In the genomic region with DNA sequence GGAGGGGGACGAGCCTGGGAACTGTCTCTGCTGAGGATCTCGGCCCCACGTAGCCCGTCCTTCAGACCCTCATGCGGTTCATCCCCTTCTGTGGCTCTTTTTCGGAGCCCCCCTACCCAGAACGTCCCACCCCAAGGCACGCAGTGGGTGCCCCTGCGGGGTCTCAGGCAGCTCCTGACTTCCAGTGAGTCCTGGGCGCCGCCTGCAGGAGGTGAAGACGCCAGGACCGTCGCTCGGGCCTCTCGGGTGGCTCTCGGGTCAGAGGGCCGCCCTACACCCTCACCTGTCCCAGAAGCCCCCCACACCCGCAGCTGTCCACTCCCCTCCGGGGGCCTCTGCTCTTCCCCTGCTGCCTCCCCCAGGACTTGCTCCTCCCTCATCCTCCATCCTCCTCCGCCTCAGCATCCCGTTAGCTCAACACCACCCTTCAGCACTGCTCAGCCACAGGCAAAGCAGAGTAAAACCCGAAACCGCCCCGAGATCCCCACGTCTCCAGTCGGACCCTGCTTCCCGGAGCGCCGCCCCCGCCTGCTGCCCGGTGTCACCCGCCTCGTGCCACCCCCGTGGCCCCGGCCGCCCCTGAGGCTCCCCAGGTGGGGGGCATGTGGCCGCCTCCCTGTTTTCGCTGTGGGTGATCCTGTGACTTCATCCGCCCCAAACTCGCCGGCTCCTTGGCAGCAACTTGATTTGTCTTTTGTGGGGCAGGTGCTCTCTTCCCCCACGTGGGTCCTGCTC, we compare ENCODE assay signal across 1 cellular context.
TF ChIP-seq lines count a peak whose summit lies in the region.

No MANE protein-coding gene starts in this region.

TF ChIP-seq in GM23338, 12 proteins besides CTCF, POLR2A, EP300 and RAD21 (continued from another document):
- TF ChIP-seq CREB1 (CRISPR knock-in tag; IDR thresholded peaks at IDR 0.05; ENCODE audit: low read depth), result no peak
- TF ChIP-seq, protein P1, sequence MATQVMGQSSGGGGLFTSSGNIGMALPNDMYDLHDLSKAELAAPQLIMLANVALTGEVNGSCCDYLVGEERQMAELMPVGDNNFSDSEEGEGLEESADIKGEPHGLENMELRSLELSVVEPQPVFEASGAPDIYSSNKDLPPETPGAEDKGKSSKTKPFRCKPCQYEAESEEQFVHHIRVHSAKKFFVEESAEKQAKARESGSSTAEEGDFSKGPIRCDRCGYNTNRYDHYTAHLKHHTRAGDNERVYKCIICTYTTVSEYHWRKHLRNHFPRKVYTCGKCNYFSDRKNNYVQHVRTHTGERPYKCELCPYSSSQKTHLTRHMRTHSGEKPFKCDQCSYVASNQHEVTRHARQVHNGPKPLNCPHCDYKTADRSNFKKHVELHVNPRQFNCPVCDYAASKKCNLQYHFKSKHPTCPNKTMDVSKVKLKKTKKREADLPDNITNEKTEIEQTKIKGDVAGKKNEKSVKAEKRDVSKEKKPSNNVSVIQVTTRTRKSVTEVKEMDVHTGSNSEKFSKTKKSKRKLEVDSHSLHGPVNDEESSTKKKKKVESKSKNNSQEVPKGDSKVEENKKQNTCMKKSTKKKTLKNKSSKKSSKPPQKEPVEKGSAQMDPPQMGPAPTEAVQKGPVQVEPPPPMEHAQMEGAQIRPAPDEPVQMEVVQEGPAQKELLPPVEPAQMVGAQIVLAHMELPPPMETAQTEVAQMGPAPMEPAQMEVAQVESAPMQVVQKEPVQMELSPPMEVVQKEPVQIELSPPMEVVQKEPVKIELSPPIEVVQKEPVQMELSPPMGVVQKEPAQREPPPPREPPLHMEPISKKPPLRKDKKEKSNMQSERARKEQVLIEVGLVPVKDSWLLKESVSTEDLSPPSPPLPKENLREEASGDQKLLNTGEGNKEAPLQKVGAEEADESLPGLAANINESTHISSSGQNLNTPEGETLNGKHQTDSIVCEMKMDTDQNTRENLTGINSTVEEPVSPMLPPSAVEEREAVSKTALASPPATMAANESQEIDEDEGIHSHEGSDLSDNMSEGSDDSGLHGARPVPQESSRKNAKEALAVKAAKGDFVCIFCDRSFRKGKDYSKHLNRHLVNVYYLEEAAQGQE (IDR thresholded peaks at IDR 0.05; ENCODE audit: unreplicated experiment), result no peak
- no peak for TF ChIP-seq NANOG (IDR thresholded peaks at IDR 0.05; ENCODE audit: borderline replicate concordance)
- no peak for TF ChIP-seq EZH2phosphoT487 (IDR thresholded peaks at IDR 0.05; ENCODE audit: unreplicated experiment)
- TF ChIP-seq, protein P2, sequence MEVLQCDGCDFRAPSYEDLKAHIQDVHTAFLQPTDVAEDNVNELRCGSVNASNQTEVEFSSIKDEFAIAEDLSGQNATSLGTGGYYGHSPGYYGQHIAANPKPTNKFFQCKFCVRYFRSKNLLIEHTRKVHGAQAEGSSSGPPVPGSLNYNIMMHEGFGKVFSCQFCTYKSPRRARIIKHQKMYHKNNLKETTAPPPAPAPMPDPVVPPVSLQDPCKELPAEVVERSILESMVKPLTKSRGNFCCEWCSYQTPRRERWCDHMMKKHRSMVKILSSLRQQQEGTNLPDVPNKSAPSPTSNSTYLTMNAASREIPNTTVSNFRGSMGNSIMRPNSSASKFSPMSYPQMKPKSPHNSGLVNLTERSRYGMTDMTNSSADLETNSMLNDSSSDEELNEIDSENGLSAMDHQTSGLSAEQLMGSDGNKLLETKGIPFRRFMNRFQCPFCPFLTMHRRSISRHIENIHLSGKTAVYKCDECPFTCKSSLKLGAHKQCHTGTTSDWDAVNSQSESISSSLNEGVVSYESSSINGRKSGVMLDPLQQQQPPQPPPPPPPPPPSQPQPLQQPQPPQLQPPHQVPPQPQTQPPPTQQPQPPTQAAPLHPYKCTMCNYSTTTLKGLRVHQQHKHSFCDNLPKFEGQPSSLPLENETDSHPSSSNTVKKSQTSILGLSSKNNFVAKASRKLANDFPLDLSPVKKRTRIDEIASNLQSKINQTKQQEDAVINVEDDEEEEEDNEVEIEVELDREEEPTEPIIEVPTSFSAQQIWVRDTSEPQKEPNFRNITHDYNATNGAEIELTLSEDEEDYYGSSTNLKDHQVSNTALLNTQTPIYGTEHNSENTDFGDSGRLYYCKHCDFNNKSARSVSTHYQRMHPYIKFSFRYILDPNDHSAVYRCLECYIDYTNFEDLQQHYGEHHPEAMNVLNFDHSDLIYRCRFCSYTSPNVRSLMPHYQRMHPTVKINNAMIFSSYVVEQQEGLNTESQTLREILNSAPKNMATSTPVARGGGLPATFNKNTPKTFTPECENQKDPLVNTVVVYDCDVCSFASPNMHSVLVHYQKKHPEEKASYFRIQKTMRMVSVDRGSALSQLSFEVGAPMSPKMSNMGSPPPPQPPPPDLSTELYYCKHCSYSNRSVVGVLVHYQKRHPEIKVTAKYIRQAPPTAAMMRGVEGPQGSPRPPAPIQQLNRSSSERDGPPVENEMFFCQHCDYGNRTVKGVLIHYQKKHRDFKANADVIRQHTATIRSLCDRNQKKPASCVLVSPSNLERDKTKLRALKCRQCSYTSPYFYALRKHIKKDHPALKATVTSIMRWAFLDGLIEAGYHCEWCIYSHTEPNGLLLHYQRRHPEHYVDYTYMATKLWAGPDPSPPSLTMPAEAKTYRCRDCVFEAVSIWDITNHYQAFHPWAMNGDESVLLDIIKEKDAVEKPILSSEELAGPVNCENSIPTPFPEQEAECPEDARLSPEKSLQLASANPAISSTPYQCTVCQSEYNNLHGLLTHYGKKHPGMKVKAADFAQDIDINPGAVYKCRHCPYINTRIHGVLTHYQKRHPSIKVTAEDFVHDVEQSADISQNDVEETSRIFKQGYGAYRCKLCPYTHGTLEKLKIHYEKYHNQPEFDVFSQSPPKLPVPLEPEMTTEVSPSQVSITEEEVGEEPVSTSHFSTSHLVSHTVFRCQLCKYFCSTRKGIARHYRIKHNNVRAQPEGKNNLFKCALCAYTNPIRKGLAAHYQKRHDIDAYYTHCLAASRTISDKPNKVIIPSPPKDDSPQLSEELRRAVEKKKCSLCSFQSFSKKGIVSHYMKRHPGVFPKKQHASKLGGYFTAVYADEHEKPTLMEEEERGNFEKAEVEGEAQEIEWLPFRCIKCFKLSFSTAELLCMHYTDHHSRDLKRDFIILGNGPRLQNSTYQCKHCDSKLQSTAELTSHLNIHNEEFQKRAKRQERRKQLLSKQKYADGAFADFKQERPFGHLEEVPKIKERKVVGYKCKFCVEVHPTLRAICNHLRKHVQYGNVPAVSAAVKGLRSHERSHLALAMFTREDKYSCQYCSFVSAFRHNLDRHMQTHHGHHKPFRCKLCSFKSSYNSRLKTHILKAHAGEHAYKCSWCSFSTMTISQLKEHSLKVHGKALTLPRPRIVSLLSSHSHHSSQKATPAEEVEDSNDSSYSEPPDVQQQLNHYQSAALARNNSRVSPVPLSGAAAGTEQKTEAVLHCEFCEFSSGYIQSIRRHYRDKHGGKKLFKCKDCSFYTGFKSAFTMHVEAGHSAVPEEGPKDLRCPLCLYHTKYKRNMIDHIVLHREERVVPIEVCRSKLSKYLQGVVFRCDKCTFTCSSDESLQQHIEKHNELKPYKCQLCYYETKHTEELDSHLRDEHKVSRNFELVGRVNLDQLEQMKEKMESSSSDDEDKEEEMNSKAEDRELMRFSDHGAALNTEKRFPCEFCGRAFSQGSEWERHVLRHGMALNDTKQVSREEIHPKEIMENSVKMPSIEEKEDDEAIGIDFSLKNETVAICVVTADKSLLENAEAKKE (CRISPR knock-in tag; IDR thresholded peaks at IDR 0.05), result no peak
TF ChIP-seq in GM23338: peak in this region for 0.
